In genomic region chr10:101878869-101879268, GRCh38 we compare ENCODE assay signal across 2 cellular contexts.
A peak's percentile ranks its signal among the peaks of the same experiment; 100 is the strongest.
TF ChIP-seq lines count a peak whose summit lies in the region.

No MANE protein-coding gene starts in this region.

TF ChIP-seq in HEK293, 187 proteins besides CTCF, POLR2A, EP300 and RAD21 (continued from another document):
- peak; percentile 68; the same call in 1 of the 2 replicates for TF ChIP-seq PRDM1 (tag by site-specific recombination; IDR thresholded peaks at IDR 0.05)
- no peak for TF ChIP-seq ZNF391 (tag by site-specific recombination; IDR thresholded peaks at IDR 0.05; ENCODE audit: borderline replicate concordance, low read depth)

TF ChIP-seq in HepG2, 621 proteins besides CTCF, POLR2A, EP300 and RAD21 (continued from another document):
- TF ChIP-seq MNT (IDR thresholded peaks at IDR 0.05) (no peak), TBX2 (CRISPR knock-in tag; IDR thresholded peaks at IDR 0.05; ENCODE audit: borderline replicate concordance) (no peak), SRSF9 (IDR thresholded peaks at IDR 0.05; ENCODE audit: borderline replicate concordance, insufficient read depth, low read depth, low read length, poor library complexity, severe bottlenecking) (no peak)
